Comparison of ENCODE assay signal across 1 cellular context in the genomic region with DNA sequence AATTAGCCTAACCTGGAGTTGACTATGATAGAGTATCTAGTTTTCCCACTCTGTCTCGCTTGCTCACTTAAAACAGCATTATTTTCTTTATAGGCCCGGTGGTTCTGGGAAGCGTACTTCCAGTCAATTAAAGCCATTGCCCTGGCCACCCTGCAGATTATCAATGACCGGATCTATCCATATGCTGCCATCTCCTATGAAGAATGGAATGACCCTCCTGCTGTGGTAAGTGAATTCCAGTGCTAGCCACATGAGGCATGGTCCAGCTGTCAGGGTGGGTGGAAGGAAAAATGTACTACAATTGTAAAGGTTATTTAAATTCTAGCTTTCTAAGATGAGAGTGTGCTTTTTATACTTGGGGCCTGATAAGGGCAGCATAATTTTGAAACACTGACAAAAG.
TF ChIP-seq lines count a peak whose summit lies in the region.

No MANE protein-coding gene starts in this region.

TF ChIP-seq in WTC11, 78 proteins besides CTCF, POLR2A, EP300 and RAD21:
- TF ChIP-seq ZNF138 (CRISPR knock-in tag; conservative IDR thresholded peaks at IDR 0.05) (no peak), ZNF121 (CRISPR knock-in tag; IDR thresholded peaks at IDR 0.05) (no peak), ZBTB21 (CRISPR knock-in tag; IDR thresholded peaks at IDR 0.05; ENCODE audit: borderline replicate concordance) (no peak), ZNF396 (CRISPR knock-in tag; IDR thresholded peaks at IDR 0.05; ENCODE audit: borderline replicate concordance) (no peak), RORB (CRISPR knock-in tag; IDR thresholded peaks at IDR 0.05) (no peak), SP1 (CRISPR knock-in tag; conservative IDR thresholded peaks at IDR 0.05) (no peak)
- TF ChIP-seq, protein P1, sequence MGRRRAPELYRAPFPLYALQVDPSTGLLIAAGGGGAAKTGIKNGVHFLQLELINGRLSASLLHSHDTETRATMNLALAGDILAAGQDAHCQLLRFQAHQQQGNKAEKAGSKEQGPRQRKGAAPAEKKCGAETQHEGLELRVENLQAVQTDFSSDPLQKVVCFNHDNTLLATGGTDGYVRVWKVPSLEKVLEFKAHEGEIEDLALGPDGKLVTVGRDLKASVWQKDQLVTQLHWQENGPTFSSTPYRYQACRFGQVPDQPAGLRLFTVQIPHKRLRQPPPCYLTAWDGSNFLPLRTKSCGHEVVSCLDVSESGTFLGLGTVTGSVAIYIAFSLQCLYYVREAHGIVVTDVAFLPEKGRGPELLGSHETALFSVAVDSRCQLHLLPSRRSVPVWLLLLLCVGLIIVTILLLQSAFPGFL (CRISPR knock-in tag; IDR thresholded peaks at IDR 0.05; ENCODE audit: borderline replicate concordance): no peak
